ENCODE assay signal across 27 cellular contexts in genomic region chr5:133789428-133789827, GRCh38.
DNase-seq lines count a peak whose midpoint lies in the region; ATAC-seq, FAIRE-seq and TF ChIP-seq lines count a peak whose summit lies in the region.
"Had no signal": no experiment of that assay in that cellular context is flagged by ENCODE, and none has a peak within 500 bp of the region (broad histone marks: within the 10 kb centered on the region; RNA-seq: fewer than 3 reads in every experiment).

No MANE protein-coding gene starts in this region.

- H3K79me1 ChIP-seq in H9 (ENCODE audit: insufficient read depth, low read depth, low read length, poor library complexity, severe bottlenecking) = no peaks in the 10 kb centered on the region

- H2BK120ac ChIP-seq in H9 (ENCODE audit: low read depth, low read length, poor library complexity, severe bottlenecking) = no peak overlapping the region

- H3K27me3 ChIP-seq in H9 (ENCODE audit: insufficient read depth, low read length) (no peaks in the 10 kb centered on the region; the same call in 1 of the 2 replicates), endodermal cell (ENCODE audit: control insufficient read depth, insufficient read depth, low read length, poor library complexity, severe bottlenecking) (no peaks in the 10 kb centered on the region), HepG2 (ENCODE audit: control insufficient read depth in 1 of 2, insufficient read depth in 2 of 2, low read length in 2 of 2) (peaks cover 0 to 23% of the 10 kb centered on the region in 2 experiments; a peak in 3 of 5 replicates), right lobe of liver (no peaks in the 10 kb centered on the region), MM.1S (replicated peaks; ENCODE audit: insufficient read depth, low read length) (no peaks in the 10 kb centered on the region)
- H3K27me3 ChIP-seq: BLaER1 treated with 17β-estradiol and CSF1 and Interleukin-3, amounts not matched to agents 10 nM and 100 nM had no signal

- no peak overlapping the region for H3K4me3 ChIP-seq in endodermal cell (ENCODE audit: low read length)
- H3K4me3 ChIP-seq in HepG2 (replicated peaks in 1 of 3; ENCODE audit: insufficient read depth in 1 of 3, low read depth in 2 of 3, low read length in 3 of 3) = no peak overlapping the region
- H3K4me3 ChIP-seq in right lobe of liver = no peak overlapping the region
- no peak overlapping the region for H3K4me3 ChIP-seq in MM.1S (ENCODE audit: low read length)
- H3K4me3 ChIP-seq: A549; BLaER1 treated with 17β-estradiol and CSF1 and Interleukin-3, amounts not matched to agents 10 nM and 100 nM had no signal

- H3F3A ChIP-seq in MM.1S (ENCODE audit: insufficient read depth, low read length) = no peaks in the 10 kb centered on the region

- BruUV-seq in HepG2 (replicated peaks; lab: Mats Ljungman, UMichigan) = no TSS peak

- H3K4me2 ChIP-seq in H9 (ENCODE audit: insufficient read depth, insufficient read length, low read length) (no peak overlapping the region), HepG2 (ENCODE audit: low read depth, low read length) (no peak overlapping the region), MM.1S (ENCODE audit: low read depth, low read length) (no peak overlapping the region)
- H3K4me2 ChIP-seq: A549; BLaER1 treated with 17β-estradiol and CSF1 and Interleukin-3, amounts not matched to agents 10 nM and 100 nM had no signal

- CTCF ChIA-PET in HepG2 (lab: Yijun Ruan, JAX; ENCODE audit: low intra/inter-chr PET ratio, low total read pairs) = no interaction called here

- H3K27ac Mint-ChIP-seq in H9 (no peak overlapping the region), endodermal cell (no peak overlapping the region)
- H3K27ac Mint-ChIP-seq: B cell; CD4-positive, alpha-beta T cell; CD8-positive, alpha-beta T cell had no signal

- TF ChIP-seq CTCF in H9 (conservative IDR thresholded peaks at IDR 0.05) (no peak), endodermal cell (conservative IDR thresholded peaks at IDR 0.05) (no peak), HepG2 (CRISPR knock-in tag; IDR thresholded peaks at IDR 0.05) (no peak), right lobe of liver (IDR thresholded peaks at IDR 0.05) (no peak), MM.1S (IDR thresholded peaks at IDR 0.05; ENCODE audit: low read length) (no peak)

- no peak overlapping the region for H3K23ac ChIP-seq in H9 (ENCODE audit: insufficient read length, low read depth, low read length)

- H3K9me3 Mint-ChIP-seq in H9 = no peaks in the 10 kb centered on the region; a peak in 1 of 5 replicates
- H3K9me3 Mint-ChIP-seq in endodermal cell = no peaks in the 10 kb centered on the region
- H3K9me3 Mint-ChIP-seq: CD4-positive, alpha-beta T cell; CD8-positive, alpha-beta T cell had no signal

- in situ Hi-C loops in HepG2 (cut with HindIII; ENCODE audit: extremely low pct_ligation_motif_present, low pct_unique_long_range_greater_than_20kb) = no loop called here

- no peak overlapping the region for H4K91ac ChIP-seq in H9 (ENCODE audit: insufficient read length, low read depth, low read length)

- H3K36me3 ChIP-seq in endodermal cell (ENCODE audit: control insufficient read depth, insufficient read depth, low read length) (no peaks in the 10 kb centered on the region), HepG2 (replicated peaks in 1 of 2; ENCODE audit: control insufficient read depth in 1 of 2, insufficient read depth in 2 of 2, low read length in 2 of 2) (no peaks in the 10 kb centered on the region), right lobe of liver (no peaks in the 10 kb centered on the region), MM.1S (replicated peaks; ENCODE audit: insufficient read depth, low read length) (no peaks in the 10 kb centered on the region)
- H3K36me3 ChIP-seq: BLaER1 treated with 17β-estradiol and CSF1 and Interleukin-3, amounts not matched to agents 10 nM and 100 nM had no signal

- no peaks in the 10 kb centered on the region for H3K23me2 ChIP-seq in H9 (ENCODE audit: insufficient read length, low read depth, low read length, poor library complexity, severe bottlenecking)

- H3K4me1 ChIP-seq in H9 (ENCODE audit: insufficient read depth, low read length) (peaks cover 3% of the 10 kb centered on the region; the same call in 1 of the 2 replicates), endodermal cell (ENCODE audit: control insufficient read depth, insufficient read depth, low read length) (peaks cover 3% of the 10 kb centered on the region), HepG2 (ENCODE audit: insufficient read depth, low read length) (peaks cover 7% of the 10 kb centered on the region; the same call in 1 of the 2 replicates), right lobe of liver (peaks cover 0 to 8% (median 0%) of the 10 kb centered on the region in 4 donors), MM.1S (ENCODE audit: low read length) (0 out of 2 replicates have a peak, but pooled peaks cover 2% of the 10 kb centered on the region)
- H3K4me1 ChIP-seq: A549; BLaER1 treated with 17β-estradiol and CSF1 and Interleukin-3, amounts not matched to agents 10 nM and 100 nM had no signal

- H3K18ac ChIP-seq in H9 (ENCODE audit: insufficient read length, low read depth, low read length) = no peak overlapping the region

- no peak overlapping the region for H3T11ph ChIP-seq in H9 (ENCODE audit: low read length)

- H3K79me2 ChIP-seq in H9 (ENCODE audit: insufficient read depth, low read length) = no peaks in the 10 kb centered on the region
- H3K79me2 ChIP-seq in HepG2 (ENCODE audit: insufficient read depth, low read length) = no peaks in the 10 kb centered on the region
- no peaks in the 10 kb centered on the region for H3K79me2 ChIP-seq in MM.1S (ENCODE audit: low read length)

- H3K36me3 Mint-ChIP-seq in H9 (ENCODE audit: insufficient read depth in 1 of 3, low read depth in 3 of 3) (no peaks in the 10 kb centered on the region), endodermal cell (ENCODE audit: low read depth) (no peaks in the 10 kb centered on the region)
- H3K36me3 Mint-ChIP-seq: CD8-positive, alpha-beta T cell had no signal

- no peak overlapping the region for H2BK15ac ChIP-seq in H9 (ENCODE audit: low read depth, low read length)

- no peak overlapping the region for H3K27ac ChIP-seq in H9 (ENCODE audit: insufficient read length, low read depth, low read length)
- no peak overlapping the region for H3K27ac ChIP-seq in endodermal cell (ENCODE audit: low read depth, low read length)
- no peak overlapping the region for H3K27ac ChIP-seq in HepG2 (ENCODE audit: extremely low read length, insufficient read depth, low read length)
- H3K27ac ChIP-seq in right lobe of liver = no peak overlapping the region
- no peak overlapping the region for H3K27ac ChIP-seq in MM.1S (ENCODE audit: low read length)
- H3K27ac ChIP-seq: 22Rv1; A549; BLaER1 treated with 17β-estradiol and CSF1 and Interleukin-3, amounts not matched to agents 10 nM and 100 nM; C4-2B had no signal

- no peak overlapping the region for H3K4ac ChIP-seq in H9 (ENCODE audit: low read depth, low read length)

- ATAC-seq in HepG2 = no peak
- ATAC-seq in right lobe of liver = peak in 3 of 4 donors; percentile 50 to 83 (median 72)
- ATAC-seq in Right ventricle myocardium inferior = no peak
- ATAC-seq: A549; CD8-positive, alpha-beta T cell had no signal

- no peak overlapping the region for H4K8ac ChIP-seq in H9 (replicated peaks; ENCODE audit: insufficient read length, low read depth, low read length)

- TF ChIP-seq EP300 in HepG2 (IDR thresholded peaks at IDR 0.05; ENCODE audit: low read depth in 2 of 2, low read length in 2 of 2) (no peak), HepG2 (CRISPR knock-in tag; IDR thresholded peaks at IDR 0.05; ENCODE audit: borderline replicate concordance) (no peak)

- POLR2A ChIA-PET in HepG2 (lab: Yijun Ruan, JAX) = no interaction called here

- no CpG with 5 or more reads among the region's 3 CpGs for WGBS in H9 (ENCODE audit: extremely low coverage, insufficient read length, low lambda C conversion rate)
- 83 to 94% methylated on average over 3 of the region's 3 CpGs for WGBS in endodermal cell (ENCODE audit: insufficient coverage in 1 of 2, insufficient read length in 1 of 2), 2 experiments
- 0% methylated on average over 3 of the region's 3 CpGs for WGBS in HepG2 (ENCODE audit: low lambda C conversion rate)
- no CpG with 5 or more reads among the region's 3 CpGs for WGBS in right lobe of liver (ENCODE audit: insufficient coverage, low coverage, low lambda C conversion rate, missing lambda C conversion rate)

- H3K56ac ChIP-seq in H9 (ENCODE audit: insufficient read length, low read depth, low read length) = no peak overlapping the region

- peaks cover 19 to 27% of the 10 kb centered on the region in 2 experiments for H3K4me1 Mint-ChIP-seq in H9
- peaks cover 40% of the 10 kb centered on the region for H3K4me1 Mint-ChIP-seq in endodermal cell
- H3K4me1 Mint-ChIP-seq: B cell had no signal

- H2AFZ ChIP-seq in H9 (ENCODE audit: low read length) = no peak overlapping the region
- H2AFZ ChIP-seq in HepG2 (ENCODE audit: low read length) = no peak overlapping the region
- no peak overlapping the region for H2AFZ ChIP-seq in MM.1S (ENCODE audit: low read length)

- H2BK5ac ChIP-seq in H9 (ENCODE audit: insufficient read length, low read length) = no peak overlapping the region

- H3K14ac ChIP-seq in H9 (ENCODE audit: insufficient read depth, low read length) = no peak overlapping the region

- no peak overlapping the region for H2BK12ac ChIP-seq in H9 (ENCODE audit: insufficient read length, low read depth, low read length)

- H3K27me3 Mint-ChIP-seq in H9 (ENCODE audit: low read depth) = peaks cover 12% of the 10 kb centered on the region
- no peaks in the 10 kb centered on the region for H3K27me3 Mint-ChIP-seq in endodermal cell (ENCODE audit: insufficient read depth)

- no peaks in the 10 kb centered on the region for H3K9me3 ChIP-seq in H9 (ENCODE audit: control insufficient read depth, low read depth, low read length)
- no peaks in the 10 kb centered on the region for H3K9me3 ChIP-seq in endodermal cell (ENCODE audit: control insufficient read depth, low read length)
- H3K9me3 ChIP-seq in HepG2 (ENCODE audit: low read length) = no peaks in the 10 kb centered on the region
- H3K9me3 ChIP-seq in right lobe of liver = no peaks in the 10 kb centered on the region
- no peaks in the 10 kb centered on the region for H3K9me3 ChIP-seq in MM.1S (replicated peaks; ENCODE audit: insufficient read depth, low read length)
- H3K9me3 ChIP-seq: A549, Caco-2 had no signal

- no peaks in the 10 kb centered on the region for H4K20me1 ChIP-seq in H9 (ENCODE audit: control insufficient read depth, insufficient read depth, insufficient read length)
- H4K20me1 ChIP-seq in HepG2 (ENCODE audit: insufficient read depth, low read length) = no peaks in the 10 kb centered on the region
- H4K20me1 ChIP-seq in MM.1S (ENCODE audit: insufficient read depth, low read length) = no peaks in the 10 kb centered on the region
- H4K20me1 ChIP-seq: BLaER1 treated with 17β-estradiol and CSF1 and Interleukin-3, amounts not matched to agents 10 nM and 100 nM had no signal

- intact Hi-C loops in HepG2 (cut with micrococcal nuclease; ENCODE audit: unreplicated experiment) = no loop called here
- intact Hi-C loops in right lobe of liver (cut with DNase I) = no loop called here
- intact Hi-C loops in Right ventricle myocardium inferior (cut with DNase I) = no loop called here

- no peak overlapping the region for H3K9ac ChIP-seq in H9 (ENCODE audit: extremely low read depth, insufficient read length, low read length)
- no peak overlapping the region for H3K9ac ChIP-seq in endodermal cell (ENCODE audit: extremely low read depth, low read length, poor library complexity, severe bottlenecking)
- no peak overlapping the region for H3K9ac ChIP-seq in HepG2 (ENCODE audit: insufficient read depth, low read depth, low read length)
- H3K9ac ChIP-seq in MM.1S (ENCODE audit: low read length) = no peak overlapping the region
- H3K9ac ChIP-seq: BLaER1 treated with 17β-estradiol and CSF1 and Interleukin-3, amounts not matched to agents 10 nM and 100 nM had no signal

- H3K4me3 Mint-ChIP-seq in H9 = no peak overlapping the region
- no peak overlapping the region for H3K4me3 Mint-ChIP-seq in endodermal cell
- H3K4me3 Mint-ChIP-seq: B cell; CD4-positive, alpha-beta T cell; CD8-positive, alpha-beta T cell had no signal

- no peak overlapping the region for H2AK5ac ChIP-seq in H9 (ENCODE audit: insufficient read length, low read length)

- H2BK20ac ChIP-seq in H9 (ENCODE audit: low read depth, low read length, poor library complexity, severe bottlenecking) = no peak overlapping the region

- TF ChIP-seq RAD21 in HepG2 (CRISPR knock-in tag; IDR thresholded peaks at IDR 0.05) = no peak

- peak; percentile 12 for DNase-seq in H9
- DNase-seq in endodermal cell = peak; percentile 24
- no peak for DNase-seq in HepG2 (ENCODE audit: low spot score)
- DNase-seq in right lobe of liver = no peak
- no peak for DNase-seq in SHP77 treated with DMSO at 0.1 percent for 48 hours (lab: John Stamatoyannopoulos, UW)
- DNase-seq in MM.1S = no peak
- no peak for DNase-seq in Right ventricle myocardium inferior (ENCODE audit: missing footprints)
- DNase-seq in D341Med (ENCODE audit: low spot score) = no peak
- DNase-seq: AML-193; Calu3; CD4-positive, alpha-beta T cell; CD8-positive, alpha-beta T cell; DMS 273 treated with DMSO at 0.1 percent for 48 hours; DMS153; DMS53; DMS79; DND-41; GF-D8 had no signal

- no peaks in the 10 kb centered on the region for H3K9me2 ChIP-seq in MM.1S (replicated peaks; ENCODE audit: insufficient read depth, low read length)

- no peak overlapping the region for H4K5ac ChIP-seq in H9 (ENCODE audit: insufficient read length, low read depth, low read length)

- TF ChIP-seq POLR2A in HepG2 (IDR thresholded peaks at IDR 0.05; ENCODE audit: insufficient read depth in 1 of 2, low read depth in 2 of 2, low read length in 2 of 2) (no peak), right lobe of liver (IDR thresholded peaks at IDR 0.05) (no peak)

- FAIRE-seq in HepG2 (lab: Jason Lieb, UNC) = no peak
- FAIRE-seq: A549, G401.6, GM12891, GM19239 had no signal

Comparison
In these comparisons a context has a peak if more than half of its experiments do, and no peak if none do; other contexts are left out.
1. ATAC-seq: peak in right lobe of liver (3 of 4); none in HepG2 (single experiment) and Right ventricle myocardium inferior (single experiment).
2. DNase-seq: peak in H9 (single experiment) and endodermal cell (single experiment); none in HepG2 (single experiment), right lobe of liver (0 of 3), SHP77 treated with DMSO at 0.1 percent for 48 hours (single experiment), MM.1S (single experiment), Right ventricle myocardium inferior (single experiment) and D341Med (single experiment).